In the genomic region with DNA sequence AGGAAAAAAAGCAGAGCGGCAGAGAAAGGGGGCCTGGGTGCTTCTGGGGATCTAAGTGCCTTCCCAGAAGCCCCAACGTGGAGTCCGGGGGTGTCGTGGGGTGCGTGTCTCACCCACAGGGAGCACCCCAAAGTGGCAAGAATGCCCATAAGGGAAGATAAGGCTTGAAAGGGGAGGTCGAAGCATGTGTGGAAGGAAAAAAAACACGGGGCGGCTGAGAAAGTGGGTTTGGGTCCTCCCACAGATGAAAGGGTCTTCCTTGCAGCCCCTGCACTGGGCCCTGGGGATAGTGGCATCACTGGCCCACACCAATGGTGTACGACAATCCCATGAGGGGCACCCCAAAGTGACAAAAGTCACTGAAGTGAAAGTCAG, we compare ENCODE assay signal across 22 cellular contexts.
DNase-seq lines count a peak whose midpoint lies in the region; ATAC-seq and TF ChIP-seq lines count a peak whose summit lies in the region.
"Had no signal": no experiment of that assay in that cellular context is flagged by ENCODE, and none has a peak within 500 bp of the region (broad histone marks: within the 10 kb centered on the region; RNA-seq: fewer than 3 reads in every experiment).

No MANE protein-coding gene starts in this region.

- no peaks in the 10 kb centered on the region for H3K79me2 ChIP-seq in PC-3 (ENCODE audit: low read length)

- no peak for TF ChIP-seq POLR2A in erythroblast (IDR thresholded peaks at IDR 0.05; ENCODE audit: low read length)

- DNase-seq in Right ventricle myocardium inferior (ENCODE audit: missing footprints) (peak; percentile 34), left ventricle myocardium inferior (no peak), PC-3 (no peak), lower lobe of right lung (peak; percentile 19), upper lobe of right lung (peak; percentile 46), erythroblast (lab: John Stamatoyannopoulos, UW) (no peak), G401 (ENCODE audit: low spot score) (no peak)
- DNase-seq: CD4-positive, alpha-beta memory T cell; COR-L47; DMS53; H9; Karpas-422; NCI-H1105; NCI-H146; NCI-H2029; NCI-H446; NCI-H524 treated with DMSO at 0.1 percent for 48 hours; NCI-H774; SHP77 had no signal

- H3K9me3 ChIP-seq in left ventricle myocardium inferior (replicated peaks) (peaks cover 16% of the 10 kb centered on the region), PC-3 (ENCODE audit: low read length) (no peaks in the 10 kb centered on the region), lower lobe of right lung (peaks cover 14% of the 10 kb centered on the region), upper lobe of right lung (no peaks in the 10 kb centered on the region)

- no peaks in the 10 kb centered on the region for H3F3A ChIP-seq in PC-3 (ENCODE audit: low read length, unreplicated experiment)

- no peak for ATAC-seq in Right ventricle myocardium inferior
- ATAC-seq in PC-3, result no peak
- ATAC-seq in lower lobe of right lung, result no peak
- no peak for ATAC-seq in upper lobe of right lung
- ATAC-seq: GM23338, HepG2 had no signal

- H3K9me2 ChIP-seq in PC-3 (replicated peaks; ENCODE audit: low read length), result no peaks in the 10 kb centered on the region

- no peaks in the 10 kb centered on the region for H4K20me1 ChIP-seq in PC-3 (ENCODE audit: low read length)
- H4K20me1 ChIP-seq: BLaER1 treated with 17β-estradiol and CSF1 and Interleukin-3, amounts not matched to agents 10 nM and 100 nM had no signal

- H3K27ac ChIP-seq in left ventricle myocardium inferior (replicated peaks) (no peak overlapping the region), PC-3 (ENCODE audit: low read length) (no peak overlapping the region), lower lobe of right lung (no peak overlapping the region), upper lobe of right lung (no peak overlapping the region)
- H3K27ac ChIP-seq: BLaER1 treated with 17β-estradiol and CSF1 and Interleukin-3, amounts not matched to agents 10 nM and 100 nM had no signal

- H3K36me3 ChIP-seq in left ventricle myocardium inferior, result no peaks in the 10 kb centered on the region
- no peaks in the 10 kb centered on the region for H3K36me3 ChIP-seq in PC-3 (ENCODE audit: low read depth, low read length)
- no peaks in the 10 kb centered on the region for H3K36me3 ChIP-seq in lower lobe of right lung
- H3K36me3 ChIP-seq in upper lobe of right lung, result no peaks in the 10 kb centered on the region
- H3K36me3 ChIP-seq: BLaER1 treated with 17β-estradiol and CSF1 and Interleukin-3, amounts not matched to agents 10 nM and 100 nM had no signal

- no TSS peak for BruUV-seq in PC-3 (replicated peaks; lab: Mats Ljungman, UMichigan)

- H3K27me3 ChIP-seq in left ventricle myocardium inferior (ENCODE audit: low read depth) (peaks cover 50% of the 10 kb centered on the region), PC-3 (ENCODE audit: low read length) (no peaks in the 10 kb centered on the region), lower lobe of right lung (ENCODE audit: low read depth) (no peaks in the 10 kb centered on the region), upper lobe of right lung (no peaks in the 10 kb centered on the region)
- H3K27me3 ChIP-seq: BLaER1 treated with 17β-estradiol and CSF1 and Interleukin-3, amounts not matched to agents 10 nM and 100 nM had no signal

- H3K4me2 ChIP-seq in PC-3 (ENCODE audit: low read length), result peak overlapping the region; percentile 48; the same call in 1 of the 2 replicates
- H3K4me2 ChIP-seq: BLaER1 treated with 17β-estradiol and CSF1 and Interleukin-3, amounts not matched to agents 10 nM and 100 nM; GM23338 had no signal

- TF ChIP-seq CTCF in left ventricle myocardium inferior (IDR thresholded peaks at IDR 0.05; ENCODE audit: borderline replicate concordance) (no peak), PC-3 (conservative IDR thresholded peaks at IDR 0.05; ENCODE audit: low read depth, low read length) (no peak), lower lobe of right lung (IDR thresholded peaks at IDR 0.05) (no peak), upper lobe of right lung (IDR thresholded peaks at IDR 0.05) (no peak)

- CTCF ChIA-PET in PC-3 (lab: Charles Lee), result no interaction called here

- H3K4me3 ChIP-seq in left ventricle myocardium inferior, result no peak overlapping the region
- no peak overlapping the region for H3K4me3 ChIP-seq in PC-3 (ENCODE audit: low read length)
- no peak overlapping the region for H3K4me3 ChIP-seq in lower lobe of right lung
- no peak overlapping the region for H3K4me3 ChIP-seq in upper lobe of right lung
- H3K4me3 ChIP-seq: BLaER1 treated with 17β-estradiol and CSF1 and Interleukin-3, amounts not matched to agents 10 nM and 100 nM; GM23338 had no signal

- intact Hi-C loops in Right ventricle myocardium inferior (cut with DNase I) (no loop called here), left ventricle myocardium inferior (cut with micrococcal nuclease) (no loop called here), PC-3 (cut with micrococcal nuclease) (loop anchor here (10.0 kb wide), 2 partner anchors 53 to 327 kb away; no protein-coding TSS in a partner anchor), lower lobe of right lung (cut with DNase I) (no loop called here), upper lobe of right lung (cut with DNase I) (no loop called here)

- H2AFZ ChIP-seq in PC-3 (ENCODE audit: low read length), result peak overlapping the region; percentile 50; the same call in 1 of the 2 replicates
- H2AFZ ChIP-seq: GM23338 had no signal

- no peaks in the 10 kb centered on the region for H3K4me1 ChIP-seq in left ventricle myocardium inferior
- no peaks in the 10 kb centered on the region for H3K4me1 ChIP-seq in PC-3 (ENCODE audit: insufficient read depth, low read length)
- no peaks in the 10 kb centered on the region for H3K4me1 ChIP-seq in lower lobe of right lung
- no peaks in the 10 kb centered on the region for H3K4me1 ChIP-seq in upper lobe of right lung
- H3K4me1 ChIP-seq: BLaER1 treated with 17β-estradiol and CSF1 and Interleukin-3, amounts not matched to agents 10 nM and 100 nM had no signal

- POLR2A ChIA-PET in PC-3 (lab: Charles Lee; ENCODE audit: unreplicated experiment), result no interaction called here

- H3K9ac ChIP-seq in PC-3 (ENCODE audit: low read length), result no peak overlapping the region
- H3K9ac ChIP-seq: BLaER1 treated with 17β-estradiol and CSF1 and Interleukin-3, amounts not matched to agents 10 nM and 100 nM had no signal

- in situ Hi-C loops in G401 (cut with HindIII; ENCODE audit: low sequenced_read_pairs), result no loop called here

Comparison
In these comparisons a context has a peak if more than half of its experiments do, and no peak if none do; other contexts are left out.
1. DNase-seq: peak in Right ventricle myocardium inferior (single experiment), lower lobe of right lung (single experiment) and upper lobe of right lung (single experiment); none in left ventricle myocardium inferior (single experiment), PC-3 (single experiment), erythroblast (0 of 2) and G401 (single experiment).